Comparison of ENCODE assay signal across 1 cellular context in genomic region chr2:134275058-134275862, GRCh38.
TF ChIP-seq lines count a peak whose summit lies in the region.

No MANE protein-coding gene starts in this region.

TF ChIP-seq in GM12878, 131 proteins besides CTCF, POLR2A, EP300 and RAD21 (continued from another document and continues in another):
- TF ChIP-seq USF1 (IDR thresholded peaks at IDR 0.05; ENCODE audit: borderline replicate concordance, extremely low read length, insufficient read depth, low read depth, low read length) (no peak), POLR2AphosphoS2 (IDR thresholded peaks at IDR 0.05; ENCODE audit: low read depth, low read length) (no peak), MYC (IDR thresholded peaks at IDR 0.05; ENCODE audit: insufficient read depth, insufficient read length, insufficient replicate concordance, low read length, severe bottlenecking) (no peak), ZBTB40 (IDR thresholded peaks at IDR 0.05; ENCODE audit: borderline replicate concordance) (no peak), ZNF592 (IDR thresholded peaks at IDR 0.05) (no peak), KDM1A (IDR thresholded peaks at IDR 0.05; ENCODE audit: borderline replicate concordance) (no peak), CBFB (IDR thresholded peaks at IDR 0.05; ENCODE audit: low read depth) (no peak; the same call in 1 of the 2 replicates), GATAD2B (conservative IDR thresholded peaks at IDR 0.05; ENCODE audit: low read depth) (no peak), SKIL (IDR thresholded peaks at IDR 0.05; ENCODE audit: low read depth, poor library complexity, severe bottlenecking) (peak; percentile 95), TAF1 (IDR thresholded peaks at IDR 0.05; ENCODE audit: borderline replicate concordance, low read depth, low read length) (no peak), RUNX3 (IDR thresholded peaks at IDR 0.05; ENCODE audit: low read length) (peak; percentile 93), DPF2 (IDR thresholded peaks at IDR 0.05) (peak; percentile 74), TARDBP (IDR thresholded peaks at IDR 0.05; ENCODE audit: borderline replicate concordance) (no peak), ASH2L (IDR thresholded peaks at IDR 0.05; ENCODE audit: borderline replicate concordance, low read depth) (no peak), LARP7 (IDR thresholded peaks at IDR 0.05) (no peak), ETV6 (conservative IDR thresholded peaks at IDR 0.05 in 1 of 2, IDR thresholded peaks at IDR 0.05 in 1 of 2; ENCODE audit: borderline replicate concordance in 1 of 2, low read depth in 1 of 2) (peak in 1 of 2 experiments; percentile 95; a peak in 2 of 4 replicates), BCL3 (IDR thresholded peaks at IDR 0.05; ENCODE audit: borderline replicate concordance, insufficient read depth, low read depth, low read length, poor library complexity, severe bottlenecking) (peak; percentile 83), CREM (IDR thresholded peaks at IDR 0.05; ENCODE audit: low read depth) (peak; percentile 74), BRCA1 (IDR thresholded peaks at IDR 0.05; ENCODE audit: low read depth, low read length) (no peak), BACH1 (IDR thresholded peaks at IDR 0.05; ENCODE audit: borderline replicate concordance) (0 out of 2 replicates have a peak, but pooled peaks have one; percentile 23), PKNOX1 (IDR thresholded peaks at IDR 0.05) (peak; percentile 95), SREBF2 (IDR thresholded peaks at IDR 0.05; ENCODE audit: low read length) (no peak), TBL1XR1 (IDR thresholded peaks at IDR 0.05; ENCODE audit: low read depth, low read length) (peak; percentile 95), BHLHE40 (IDR thresholded peaks at IDR 0.05; ENCODE audit: borderline replicate concordance in 1 of 2, low read depth in 2 of 2, low read length in 1 of 2) (peak; percentile 49 to 75; a peak in 3 of 4 replicates), TCF3 (IDR thresholded peaks at IDR 0.05; ENCODE audit: borderline replicate concordance, insufficient read depth, low read depth, low read length) (peak; percentile 73; the same call in 1 of the 2 replicates), REST (IDR thresholded peaks at IDR 0.05; ENCODE audit: low read depth, low read length) (no peak), SMARCA5 (IDR thresholded peaks at IDR 0.05) (0 out of 2 replicates have a peak, but pooled peaks have one; percentile 47), SIN3A (IDR thresholded peaks at IDR 0.05; ENCODE audit: low read depth, low read length) (no peak), ATF7 (IDR thresholded peaks at IDR 0.05; ENCODE audit: low read depth) (peak; percentile 85), BCLAF1 (IDR thresholded peaks at IDR 0.05) (no peak), ZNF384 (IDR thresholded peaks at IDR 0.05; ENCODE audit: borderline replicate concordance, low read depth, low read length) (peak; percentile 99)
